Comparison of ENCODE assay signal across 1 cellular context in the genomic region with DNA sequence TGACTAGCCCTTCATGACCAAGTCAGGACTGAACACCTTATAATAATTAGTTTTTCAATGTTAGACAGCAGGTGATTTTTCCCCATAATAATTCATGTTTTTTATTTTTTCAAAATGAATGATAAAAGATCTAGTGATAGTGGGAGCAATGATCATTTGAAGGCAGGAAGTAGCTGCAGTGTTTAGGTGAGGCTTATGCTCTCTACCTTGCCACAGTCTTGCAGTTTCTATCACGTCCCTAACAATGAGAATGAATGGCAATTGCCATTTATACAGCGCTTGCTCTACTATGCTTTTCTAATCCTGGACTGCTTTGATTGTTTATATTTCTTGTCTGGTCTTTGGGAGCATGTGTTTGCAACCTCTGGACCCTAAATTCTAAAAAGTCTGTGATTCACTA.
TF ChIP-seq lines count a peak whose summit lies in the region.

No MANE protein-coding gene starts in this region.

TF ChIP-seq in GM23338, 12 proteins besides CTCF, POLR2A, EP300 and RAD21 (continued from another document):
- TF ChIP-seq, protein P1, sequence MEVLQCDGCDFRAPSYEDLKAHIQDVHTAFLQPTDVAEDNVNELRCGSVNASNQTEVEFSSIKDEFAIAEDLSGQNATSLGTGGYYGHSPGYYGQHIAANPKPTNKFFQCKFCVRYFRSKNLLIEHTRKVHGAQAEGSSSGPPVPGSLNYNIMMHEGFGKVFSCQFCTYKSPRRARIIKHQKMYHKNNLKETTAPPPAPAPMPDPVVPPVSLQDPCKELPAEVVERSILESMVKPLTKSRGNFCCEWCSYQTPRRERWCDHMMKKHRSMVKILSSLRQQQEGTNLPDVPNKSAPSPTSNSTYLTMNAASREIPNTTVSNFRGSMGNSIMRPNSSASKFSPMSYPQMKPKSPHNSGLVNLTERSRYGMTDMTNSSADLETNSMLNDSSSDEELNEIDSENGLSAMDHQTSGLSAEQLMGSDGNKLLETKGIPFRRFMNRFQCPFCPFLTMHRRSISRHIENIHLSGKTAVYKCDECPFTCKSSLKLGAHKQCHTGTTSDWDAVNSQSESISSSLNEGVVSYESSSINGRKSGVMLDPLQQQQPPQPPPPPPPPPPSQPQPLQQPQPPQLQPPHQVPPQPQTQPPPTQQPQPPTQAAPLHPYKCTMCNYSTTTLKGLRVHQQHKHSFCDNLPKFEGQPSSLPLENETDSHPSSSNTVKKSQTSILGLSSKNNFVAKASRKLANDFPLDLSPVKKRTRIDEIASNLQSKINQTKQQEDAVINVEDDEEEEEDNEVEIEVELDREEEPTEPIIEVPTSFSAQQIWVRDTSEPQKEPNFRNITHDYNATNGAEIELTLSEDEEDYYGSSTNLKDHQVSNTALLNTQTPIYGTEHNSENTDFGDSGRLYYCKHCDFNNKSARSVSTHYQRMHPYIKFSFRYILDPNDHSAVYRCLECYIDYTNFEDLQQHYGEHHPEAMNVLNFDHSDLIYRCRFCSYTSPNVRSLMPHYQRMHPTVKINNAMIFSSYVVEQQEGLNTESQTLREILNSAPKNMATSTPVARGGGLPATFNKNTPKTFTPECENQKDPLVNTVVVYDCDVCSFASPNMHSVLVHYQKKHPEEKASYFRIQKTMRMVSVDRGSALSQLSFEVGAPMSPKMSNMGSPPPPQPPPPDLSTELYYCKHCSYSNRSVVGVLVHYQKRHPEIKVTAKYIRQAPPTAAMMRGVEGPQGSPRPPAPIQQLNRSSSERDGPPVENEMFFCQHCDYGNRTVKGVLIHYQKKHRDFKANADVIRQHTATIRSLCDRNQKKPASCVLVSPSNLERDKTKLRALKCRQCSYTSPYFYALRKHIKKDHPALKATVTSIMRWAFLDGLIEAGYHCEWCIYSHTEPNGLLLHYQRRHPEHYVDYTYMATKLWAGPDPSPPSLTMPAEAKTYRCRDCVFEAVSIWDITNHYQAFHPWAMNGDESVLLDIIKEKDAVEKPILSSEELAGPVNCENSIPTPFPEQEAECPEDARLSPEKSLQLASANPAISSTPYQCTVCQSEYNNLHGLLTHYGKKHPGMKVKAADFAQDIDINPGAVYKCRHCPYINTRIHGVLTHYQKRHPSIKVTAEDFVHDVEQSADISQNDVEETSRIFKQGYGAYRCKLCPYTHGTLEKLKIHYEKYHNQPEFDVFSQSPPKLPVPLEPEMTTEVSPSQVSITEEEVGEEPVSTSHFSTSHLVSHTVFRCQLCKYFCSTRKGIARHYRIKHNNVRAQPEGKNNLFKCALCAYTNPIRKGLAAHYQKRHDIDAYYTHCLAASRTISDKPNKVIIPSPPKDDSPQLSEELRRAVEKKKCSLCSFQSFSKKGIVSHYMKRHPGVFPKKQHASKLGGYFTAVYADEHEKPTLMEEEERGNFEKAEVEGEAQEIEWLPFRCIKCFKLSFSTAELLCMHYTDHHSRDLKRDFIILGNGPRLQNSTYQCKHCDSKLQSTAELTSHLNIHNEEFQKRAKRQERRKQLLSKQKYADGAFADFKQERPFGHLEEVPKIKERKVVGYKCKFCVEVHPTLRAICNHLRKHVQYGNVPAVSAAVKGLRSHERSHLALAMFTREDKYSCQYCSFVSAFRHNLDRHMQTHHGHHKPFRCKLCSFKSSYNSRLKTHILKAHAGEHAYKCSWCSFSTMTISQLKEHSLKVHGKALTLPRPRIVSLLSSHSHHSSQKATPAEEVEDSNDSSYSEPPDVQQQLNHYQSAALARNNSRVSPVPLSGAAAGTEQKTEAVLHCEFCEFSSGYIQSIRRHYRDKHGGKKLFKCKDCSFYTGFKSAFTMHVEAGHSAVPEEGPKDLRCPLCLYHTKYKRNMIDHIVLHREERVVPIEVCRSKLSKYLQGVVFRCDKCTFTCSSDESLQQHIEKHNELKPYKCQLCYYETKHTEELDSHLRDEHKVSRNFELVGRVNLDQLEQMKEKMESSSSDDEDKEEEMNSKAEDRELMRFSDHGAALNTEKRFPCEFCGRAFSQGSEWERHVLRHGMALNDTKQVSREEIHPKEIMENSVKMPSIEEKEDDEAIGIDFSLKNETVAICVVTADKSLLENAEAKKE (CRISPR knock-in tag; IDR thresholded peaks at IDR 0.05): no peak
- TF ChIP-seq ZNF331 (CRISPR knock-in tag; IDR thresholded peaks at IDR 0.05; ENCODE audit: low read depth) (no peak), CREB1 (CRISPR knock-in tag; IDR thresholded peaks at IDR 0.05; ENCODE audit: low read depth) (no peak), EZH2phosphoT487 (IDR thresholded peaks at IDR 0.05; ENCODE audit: unreplicated experiment) (no peak), JUNB (IDR thresholded peaks at IDR 0.05; ENCODE audit: unreplicated experiment) (no peak), NANOG (IDR thresholded peaks at IDR 0.05; ENCODE audit: borderline replicate concordance) (no peak), EZH2 (IDR thresholded peaks at IDR 0.05; ENCODE audit: low read depth, unreplicated experiment) (no peak), ZNF114 (CRISPR knock-in tag; IDR thresholded peaks at IDR 0.05) (no peak)
- TF ChIP-seq, protein P2, sequence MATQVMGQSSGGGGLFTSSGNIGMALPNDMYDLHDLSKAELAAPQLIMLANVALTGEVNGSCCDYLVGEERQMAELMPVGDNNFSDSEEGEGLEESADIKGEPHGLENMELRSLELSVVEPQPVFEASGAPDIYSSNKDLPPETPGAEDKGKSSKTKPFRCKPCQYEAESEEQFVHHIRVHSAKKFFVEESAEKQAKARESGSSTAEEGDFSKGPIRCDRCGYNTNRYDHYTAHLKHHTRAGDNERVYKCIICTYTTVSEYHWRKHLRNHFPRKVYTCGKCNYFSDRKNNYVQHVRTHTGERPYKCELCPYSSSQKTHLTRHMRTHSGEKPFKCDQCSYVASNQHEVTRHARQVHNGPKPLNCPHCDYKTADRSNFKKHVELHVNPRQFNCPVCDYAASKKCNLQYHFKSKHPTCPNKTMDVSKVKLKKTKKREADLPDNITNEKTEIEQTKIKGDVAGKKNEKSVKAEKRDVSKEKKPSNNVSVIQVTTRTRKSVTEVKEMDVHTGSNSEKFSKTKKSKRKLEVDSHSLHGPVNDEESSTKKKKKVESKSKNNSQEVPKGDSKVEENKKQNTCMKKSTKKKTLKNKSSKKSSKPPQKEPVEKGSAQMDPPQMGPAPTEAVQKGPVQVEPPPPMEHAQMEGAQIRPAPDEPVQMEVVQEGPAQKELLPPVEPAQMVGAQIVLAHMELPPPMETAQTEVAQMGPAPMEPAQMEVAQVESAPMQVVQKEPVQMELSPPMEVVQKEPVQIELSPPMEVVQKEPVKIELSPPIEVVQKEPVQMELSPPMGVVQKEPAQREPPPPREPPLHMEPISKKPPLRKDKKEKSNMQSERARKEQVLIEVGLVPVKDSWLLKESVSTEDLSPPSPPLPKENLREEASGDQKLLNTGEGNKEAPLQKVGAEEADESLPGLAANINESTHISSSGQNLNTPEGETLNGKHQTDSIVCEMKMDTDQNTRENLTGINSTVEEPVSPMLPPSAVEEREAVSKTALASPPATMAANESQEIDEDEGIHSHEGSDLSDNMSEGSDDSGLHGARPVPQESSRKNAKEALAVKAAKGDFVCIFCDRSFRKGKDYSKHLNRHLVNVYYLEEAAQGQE (IDR thresholded peaks at IDR 0.05; ENCODE audit: unreplicated experiment): no peak
TF ChIP-seq in GM23338: peak in this region for 0.
